ENCODE assay signal across 2 cellular contexts in genomic region chr5:139686919-139687421, GRCh38.
TF ChIP-seq lines count a peak whose summit lies in the region.

No MANE protein-coding gene starts in this region.

TF ChIP-seq in SK-N-SH, 30 proteins besides CTCF, POLR2A, EP300 and RAD21 (continued from another document):
- TF ChIP-seq YY1 (IDR thresholded peaks at IDR 0.05; ENCODE audit: low read depth) (no peak), SMC3 (IDR thresholded peaks at IDR 0.05; ENCODE audit: low read depth, low read length) (no peak), FOXJ3 (CRISPR knock-in tag; IDR thresholded peaks at IDR 0.05) (no peak), RXRA (IDR thresholded peaks at IDR 0.05; ENCODE audit: borderline replicate concordance, low read depth) (no peak)

TF ChIP-seq in SK-N-SH treated with all-trans-retinoic acid at 6 μM for 48 hours, 23 proteins besides CTCF, POLR2A, EP300 and RAD21 (continued from another document):
- TF ChIP-seq, protein P1, sequence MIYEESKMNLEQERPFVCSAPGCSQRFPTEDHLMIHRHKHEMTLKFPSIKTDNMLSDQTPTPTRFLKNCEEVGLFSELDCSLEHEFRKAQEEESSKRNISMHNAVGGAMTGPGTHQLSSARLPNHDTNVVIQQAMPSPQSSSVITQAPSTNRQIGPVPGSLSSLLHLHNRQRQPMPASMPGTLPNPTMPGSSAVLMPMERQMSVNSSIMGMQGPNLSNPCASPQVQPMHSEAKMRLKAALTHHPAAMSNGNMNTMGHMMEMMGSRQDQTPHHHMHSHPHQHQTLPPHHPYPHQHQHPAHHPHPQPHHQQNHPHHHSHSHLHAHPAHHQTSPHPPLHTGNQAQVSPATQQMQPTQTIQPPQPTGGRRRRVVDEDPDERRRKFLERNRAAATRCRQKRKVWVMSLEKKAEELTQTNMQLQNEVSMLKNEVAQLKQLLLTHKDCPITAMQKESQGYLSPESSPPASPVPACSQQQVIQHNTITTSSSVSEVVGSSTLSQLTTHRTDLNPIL (CRISPR knock-in tag; IDR thresholded peaks at IDR 0.05; ENCODE audit: low read depth) = no peak
- no peak for TF ChIP-seq ZC3H10 (CRISPR knock-in tag; IDR thresholded peaks at IDR 0.05)
TF ChIP-seq in SK-N-SH treated with all-trans-retinoic acid at 6 μM for 48 hours: peak in this region for 0.
